Comparison of ENCODE assay signal across 8 cellular contexts in genomic region chr1:11550664-11551283, GRCh38.
DNase-seq lines count a peak whose midpoint lies in the region; ATAC-seq, FAIRE-seq and TF ChIP-seq lines count a peak whose summit lies in the region.

No MANE protein-coding gene starts in this region.

- DNase-seq in A549 (ENCODE audit: low read depth in 1 of 2, low spot score in 1 of 2) (peak; percentile 49 to 53), HK-2 (ENCODE audit: unreplicated experiment) (peak; percentile 63), WTC11 (ENCODE audit: low spot score) (peak; percentile 90), frontal cortex (ENCODE audit: low spot score in 2 of 2) (peak; percentile 51 to 53), retina (peak; percentile 82), spleen (no peak), coronary artery (ENCODE audit: low spot score) (no peak)

- no peaks in the 10 kb centered on the region for H3K9me3 ChIP-seq in A549
- H3K9me3 ChIP-seq in spleen, result no peaks in the 10 kb centered on the region

- H3K4me1 Mint-ChIP-seq in WTC11, result peaks cover 27% of the 10 kb centered on the region

- H3K27me3 ChIP-seq in spleen (replicated peaks in 1 of 7), result peaks cover 0 to 93% (median 5%) of the 10 kb centered on the region in 7 donors

- 5% methylated on average over 4 of the region's 12 CpGs for WGBS in A549 (ENCODE audit: missing lambda C conversion rate)
- WGBS in spleen, 5 donors, result 10 to 17% (median 13%) methylated on average over 12 of the region's 12 CpGs

- no peak for TF ChIP-seq EP300 in A549 (IDR thresholded peaks at IDR 0.05)

- no peak overlapping the region for H3K4me3 Mint-ChIP-seq in WTC11

- H3K4me3 ChIP-seq in A549 (no peak overlapping the region), spleen (no peak overlapping the region), coronary artery (no peak overlapping the region)

- TF ChIP-seq CTCF in A549 (IDR thresholded peaks at IDR 0.05) (no peak), WTC11 (IDR thresholded peaks at IDR 0.05) (no peak), spleen (IDR thresholded peaks at IDR 0.05 in 8 of 11, conservative IDR thresholded peaks at IDR 0.05 in 3 of 11) (no peak), coronary artery (IDR thresholded peaks at IDR 0.05) (no peak)

- ATAC-seq in A549 (peak; percentile 39 to 68; a peak in 3 of 6 replicates), WTC11 (peak; percentile 88), HG02588 (IDR thresholded peaks at IDR 0.05; ENCODE audit: unreplicated experiment) (no peak)

- H3K4me1 ChIP-seq in A549 (no peaks in the 10 kb centered on the region), spleen (no peaks in the 10 kb centered on the region)

- intact Hi-C loops in spleen (cut with DNase I; ENCODE audit: low total_unique reads), result no loop called here

- TF ChIP-seq RAD21 in A549 (conservative IDR thresholded peaks at IDR 0.05 in 1 of 2, IDR thresholded peaks at IDR 0.05 in 1 of 2), result no peak

- no peak overlapping the region for H3K27ac Mint-ChIP-seq in WTC11

- H3K36me3 ChIP-seq in spleen, result no peaks in the 10 kb centered on the region

- H3K27ac ChIP-seq in A549, result no peak overlapping the region
- H3K27ac ChIP-seq in spleen, result no peak overlapping the region
- H3K27ac ChIP-seq in coronary artery, result no peak overlapping the region

- CTCF ChIA-PET in A549 (lab: Yijun Ruan, JAX), result interaction anchor here (1.5 kb wide), 1 partner anchor 22 kb away, joined by 4 read pairs; no protein-coding TSS in a partner anchor
- CTCF ChIA-PET in WTC11 (lab: Charles Lee), result interaction anchor here (0.8 to 2.0 kb wide), 7 partner anchors 9 to 231 kb away, joined by 3 to 8 read pairs (median 5); partner anchors contain the start of gene DISP3

- POLR2A ChIA-PET in A549 (lab: Yijun Ruan, JAX) (no interaction called here), WTC11 (lab: Charles Lee) (interaction anchor here (0.7 kb wide), 1 partner anchor 100 kb away, joined by 3 read pairs; no protein-coding TSS in a partner anchor)

- no peaks in the 10 kb centered on the region; the same call in 1 of the 2 replicates for H3K36me3 Mint-ChIP-seq in WTC11

- no peak overlapping the region for H3K4me2 ChIP-seq in A549

- H3K9me3 Mint-ChIP-seq in WTC11, result peaks cover 21% of the 10 kb centered on the region

- no peak for FAIRE-seq in A549 (lab: Jason Lieb, UNC)
- FAIRE-seq in frontal cortex (lab: Jason Lieb, UNC), result no peak

- TF ChIP-seq POLR2A in A549 (IDR thresholded peaks at IDR 0.05; ENCODE audit: low read length) (no peak), spleen (IDR thresholded peaks at IDR 0.05) (no peak)

- H3K27me3 Mint-ChIP-seq in WTC11 (ENCODE audit: low read depth), result peaks cover 11% of the 10 kb centered on the region

TF ChIP-seq in A549, 52 proteins besides CTCF, POLR2A, EP300 and RAD21:
- TF ChIP-seq, protein P1, sequence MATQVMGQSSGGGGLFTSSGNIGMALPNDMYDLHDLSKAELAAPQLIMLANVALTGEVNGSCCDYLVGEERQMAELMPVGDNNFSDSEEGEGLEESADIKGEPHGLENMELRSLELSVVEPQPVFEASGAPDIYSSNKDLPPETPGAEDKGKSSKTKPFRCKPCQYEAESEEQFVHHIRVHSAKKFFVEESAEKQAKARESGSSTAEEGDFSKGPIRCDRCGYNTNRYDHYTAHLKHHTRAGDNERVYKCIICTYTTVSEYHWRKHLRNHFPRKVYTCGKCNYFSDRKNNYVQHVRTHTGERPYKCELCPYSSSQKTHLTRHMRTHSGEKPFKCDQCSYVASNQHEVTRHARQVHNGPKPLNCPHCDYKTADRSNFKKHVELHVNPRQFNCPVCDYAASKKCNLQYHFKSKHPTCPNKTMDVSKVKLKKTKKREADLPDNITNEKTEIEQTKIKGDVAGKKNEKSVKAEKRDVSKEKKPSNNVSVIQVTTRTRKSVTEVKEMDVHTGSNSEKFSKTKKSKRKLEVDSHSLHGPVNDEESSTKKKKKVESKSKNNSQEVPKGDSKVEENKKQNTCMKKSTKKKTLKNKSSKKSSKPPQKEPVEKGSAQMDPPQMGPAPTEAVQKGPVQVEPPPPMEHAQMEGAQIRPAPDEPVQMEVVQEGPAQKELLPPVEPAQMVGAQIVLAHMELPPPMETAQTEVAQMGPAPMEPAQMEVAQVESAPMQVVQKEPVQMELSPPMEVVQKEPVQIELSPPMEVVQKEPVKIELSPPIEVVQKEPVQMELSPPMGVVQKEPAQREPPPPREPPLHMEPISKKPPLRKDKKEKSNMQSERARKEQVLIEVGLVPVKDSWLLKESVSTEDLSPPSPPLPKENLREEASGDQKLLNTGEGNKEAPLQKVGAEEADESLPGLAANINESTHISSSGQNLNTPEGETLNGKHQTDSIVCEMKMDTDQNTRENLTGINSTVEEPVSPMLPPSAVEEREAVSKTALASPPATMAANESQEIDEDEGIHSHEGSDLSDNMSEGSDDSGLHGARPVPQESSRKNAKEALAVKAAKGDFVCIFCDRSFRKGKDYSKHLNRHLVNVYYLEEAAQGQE (IDR thresholded peaks at IDR 0.05), result peak; percentile 97
- TF ChIP-seq HOXA7 (CRISPR knock-in tag; IDR thresholded peaks at IDR 0.05) (no peak), EHMT2 (IDR thresholded peaks at IDR 0.05; ENCODE audit: low read depth) (peak; percentile 92), ZSCAN20 (CRISPR knock-in tag; IDR thresholded peaks at IDR 0.05) (0 out of 2 replicates have a peak, but pooled peaks have one; percentile 66), HOXB5 (CRISPR knock-in tag; IDR thresholded peaks at IDR 0.05) (peak; percentile 84; the same call in 1 of the 2 replicates)
TF ChIP-seq in A549: peak in this region for 4.

TF ChIP-seq in WTC11, 78 proteins besides CTCF, POLR2A, EP300 and RAD21 (continues in another document):
- no peak; the same call in 1 of the 2 replicates for TF ChIP-seq ZNF396 (CRISPR knock-in tag; IDR thresholded peaks at IDR 0.05; ENCODE audit: borderline replicate concordance)
- peak; percentile 53 for TF ChIP-seq ZNF423 (CRISPR knock-in tag; IDR thresholded peaks at IDR 0.05)
- TF ChIP-seq, protein P2, sequence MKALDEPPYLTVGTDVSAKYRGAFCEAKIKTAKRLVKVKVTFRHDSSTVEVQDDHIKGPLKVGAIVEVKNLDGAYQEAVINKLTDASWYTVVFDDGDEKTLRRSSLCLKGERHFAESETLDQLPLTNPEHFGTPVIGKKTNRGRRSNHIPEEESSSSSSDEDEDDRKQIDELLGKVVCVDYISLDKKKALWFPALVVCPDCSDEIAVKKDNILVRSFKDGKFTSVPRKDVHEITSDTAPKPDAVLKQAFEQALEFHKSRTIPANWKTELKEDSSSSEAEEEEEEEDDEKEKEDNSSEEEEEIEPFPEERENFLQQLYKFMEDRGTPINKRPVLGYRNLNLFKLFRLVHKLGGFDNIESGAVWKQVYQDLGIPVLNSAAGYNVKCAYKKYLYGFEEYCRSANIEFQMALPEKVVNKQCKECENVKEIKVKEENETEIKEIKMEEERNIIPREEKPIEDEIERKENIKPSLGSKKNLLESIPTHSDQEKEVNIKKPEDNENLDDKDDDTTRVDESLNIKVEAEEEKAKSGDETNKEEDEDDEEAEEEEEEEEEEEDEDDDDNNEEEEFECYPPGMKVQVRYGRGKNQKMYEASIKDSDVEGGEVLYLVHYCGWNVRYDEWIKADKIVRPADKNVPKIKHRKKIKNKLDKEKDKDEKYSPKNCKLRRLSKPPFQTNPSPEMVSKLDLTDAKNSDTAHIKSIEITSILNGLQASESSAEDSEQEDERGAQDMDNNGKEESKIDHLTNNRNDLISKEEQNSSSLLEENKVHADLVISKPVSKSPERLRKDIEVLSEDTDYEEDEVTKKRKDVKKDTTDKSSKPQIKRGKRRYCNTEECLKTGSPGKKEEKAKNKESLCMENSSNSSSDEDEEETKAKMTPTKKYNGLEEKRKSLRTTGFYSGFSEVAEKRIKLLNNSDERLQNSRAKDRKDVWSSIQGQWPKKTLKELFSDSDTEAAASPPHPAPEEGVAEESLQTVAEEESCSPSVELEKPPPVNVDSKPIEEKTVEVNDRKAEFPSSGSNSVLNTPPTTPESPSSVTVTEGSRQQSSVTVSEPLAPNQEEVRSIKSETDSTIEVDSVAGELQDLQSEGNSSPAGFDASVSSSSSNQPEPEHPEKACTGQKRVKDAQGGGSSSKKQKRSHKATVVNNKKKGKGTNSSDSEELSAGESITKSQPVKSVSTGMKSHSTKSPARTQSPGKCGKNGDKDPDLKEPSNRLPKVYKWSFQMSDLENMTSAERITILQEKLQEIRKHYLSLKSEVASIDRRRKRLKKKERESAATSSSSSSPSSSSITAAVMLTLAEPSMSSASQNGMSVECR (CRISPR knock-in tag; IDR thresholded peaks at IDR 0.05; ENCODE audit: borderline replicate concordance), result peak; percentile 100
- peak; percentile 85; the same call in 1 of the 2 replicates for TF ChIP-seq AFF4 (CRISPR knock-in tag; IDR thresholded peaks at IDR 0.05; ENCODE audit: borderline replicate concordance)
- peak; percentile 60; the same call in 1 of the 2 replicates for TF ChIP-seq ZBTB21 (CRISPR knock-in tag; IDR thresholded peaks at IDR 0.05; ENCODE audit: borderline replicate concordance)
- peak; percentile 74; the same call in 1 of the 2 replicates for TF ChIP-seq ZNF121 (CRISPR knock-in tag; IDR thresholded peaks at IDR 0.05)

Comparison
In these comparisons a context has a peak if more than half of its experiments do, and no peak if none do; other contexts are left out.
1. DNase-seq: peak in A549 (2 of 2), HK-2 (single experiment), WTC11 (single experiment), frontal cortex (2 of 2) and retina (single experiment); none in spleen (single experiment) and coronary artery (single experiment).
2. Of the 8 proteins assayed by ChIP-seq in both WTC11 and A549: peak only in WTC11: ESRRA, HMGXB4, JUN, MAX, NR3C1, TP53 and 1 more; only in A549: none; in both: none; in neither: 1.